Comparison of ENCODE assay signal across 1 cellular context in the genomic region with DNA sequence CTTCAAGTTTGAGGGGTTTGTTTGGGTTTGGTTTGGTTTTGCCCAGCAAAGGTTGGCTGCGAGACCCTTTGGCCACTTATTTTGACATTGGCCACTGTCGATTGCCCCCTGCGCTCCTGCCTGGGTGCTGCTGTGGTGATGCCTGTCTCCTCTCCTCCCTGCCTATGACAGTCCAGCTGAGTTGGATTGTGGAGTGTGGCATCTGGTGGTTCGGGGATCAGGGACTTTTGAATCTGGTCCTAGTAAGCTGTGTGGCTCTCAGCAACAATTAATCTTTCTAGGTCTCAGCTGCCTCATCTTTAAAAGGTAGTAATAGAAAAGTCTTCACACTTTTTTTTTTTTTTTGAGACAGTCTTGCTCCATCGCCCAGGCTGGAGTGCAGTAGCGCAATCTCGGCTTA.
TF ChIP-seq lines count a peak whose summit lies in the region.

No MANE protein-coding gene starts in this region.

TF ChIP-seq in H1, 55 proteins besides CTCF, POLR2A, EP300 and RAD21:
- TF ChIP-seq PHF8 (conservative IDR thresholded peaks at IDR 0.05; ENCODE audit: low read depth, low read length) = no peak
- TF ChIP-seq ASH2L (IDR thresholded peaks at IDR 0.05; ENCODE audit: low read length) = no peak
- no peak for TF ChIP-seq NANOG (IDR thresholded peaks at IDR 0.05; ENCODE audit: insufficient read depth, low read depth, low read length, poor library complexity, severe bottlenecking)
- no peak for TF ChIP-seq EGR1 (IDR thresholded peaks at IDR 0.05; ENCODE audit: borderline replicate concordance, low read depth, low read length)
- TF ChIP-seq TEAD4 (IDR thresholded peaks at IDR 0.05; ENCODE audit: low read depth, low read length) = no peak
- TF ChIP-seq CBX5 (IDR thresholded peaks at IDR 0.05; ENCODE audit: low read depth, low read length) = no peak
- TF ChIP-seq KDM1A (IDR thresholded peaks at IDR 0.05; ENCODE audit: borderline replicate concordance, low read length) = no peak
- TF ChIP-seq RFX5 (IDR thresholded peaks at IDR 0.05; ENCODE audit: borderline replicate concordance, low read depth, low read length) = no peak
- no peak for TF ChIP-seq CBX8 (IDR thresholded peaks at IDR 0.05; ENCODE audit: borderline replicate concordance, low read depth, low read length)
- TF ChIP-seq SRF (IDR thresholded peaks at IDR 0.05; ENCODE audit: low read depth, low read length) = no peak
- TF ChIP-seq HDAC6 (IDR thresholded peaks at IDR 0.05; ENCODE audit: low read depth, low read length) = no peak
- TF ChIP-seq BRCA1 (IDR thresholded peaks at IDR 0.05; ENCODE audit: low read depth, low read length) = no peak
- TF ChIP-seq, protein P1, sequence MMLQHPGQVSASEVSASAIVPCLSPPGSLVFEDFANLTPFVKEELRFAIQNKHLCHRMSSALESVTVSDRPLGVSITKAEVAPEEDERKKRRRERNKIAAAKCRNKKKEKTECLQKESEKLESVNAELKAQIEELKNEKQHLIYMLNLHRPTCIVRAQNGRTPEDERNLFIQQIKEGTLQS (IDR thresholded peaks at IDR 0.05; ENCODE audit: insufficient read depth, low read depth, low read length) = no peak
- no peak for TF ChIP-seq EZH2 (IDR thresholded peaks at IDR 0.05; ENCODE audit: low read depth, low read length, severe bottlenecking)
- TF ChIP-seq FOSL1 (IDR thresholded peaks at IDR 0.05; ENCODE audit: insufficient read depth, low read depth, low read length) = no peak
